ENCODE assay signal across 39 cellular contexts in the genomic region with DNA sequence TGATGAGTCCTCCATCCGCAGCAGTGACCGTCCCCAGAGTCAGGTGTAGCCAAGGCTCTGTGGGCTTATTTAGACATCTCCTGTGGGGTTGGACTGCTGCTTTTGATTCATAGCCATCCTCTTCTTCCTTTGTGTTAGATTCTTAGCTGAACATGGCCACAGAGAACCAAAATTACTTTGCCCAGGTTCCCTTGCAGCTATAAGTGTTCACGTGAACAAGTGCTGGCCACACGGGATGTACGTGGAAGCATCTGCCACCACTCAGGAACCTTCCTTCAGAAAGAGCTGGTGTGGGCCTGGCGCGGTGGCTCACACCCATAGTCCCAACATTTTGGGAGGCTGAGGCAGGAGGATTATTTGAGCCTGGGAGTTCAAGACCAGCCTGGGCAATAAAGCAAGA. TPM values are rescaled to one million over a fixed set of nuclear protein-coding genes. Genes with fewer than 3 reads are reported as not detected.
"Had no signal": no experiment of that assay in that cellular context is flagged by ENCODE, and none has a peak within 500 bp of the region (broad histone marks: within the 10 kb centered on the region; RNA-seq: fewer than 3 reads in every experiment).

No MANE protein-coding gene starts in this region.

- H3K4me3 ChIP-seq: adrenal gland, body of pancreas, breast epithelium had no signal

- H3K27ac Mint-ChIP-seq: activated B cell treated with CpG ODN at 0.5 μM for 24 hours; activated CD4-positive, alpha-beta memory T cell treated with anti-CD3 and anti-CD28 coated beads for 36 hours; activated CD4-positive, alpha-beta T cell treated with anti-CD3 and anti-CD28 coated beads, Interleukin-2, amount 10 ng/mL, durations not matched to agents 24 days and 14 days; activated CD8-positive, alpha-beta T cell treated with anti-CD3 and anti-CD28 coated beads for 36 hours; activated naive CD4-positive, alpha-beta T cell treated with anti-CD3 and anti-CD28 coated beads for 36 hours; activated naive CD4-positive, alpha-beta T cell treated with anti-CD3 and anti-CD28 coated beads, Interleukin-2, amount 50 U/mL, for 72 hours; activated naive CD8-positive, alpha-beta T cell treated with anti-CD3 and anti-CD28 coated beads for 36 hours; activated T-cell treated with anti-CD3 and anti-CD28 coated beads, Interleukin-2, amount 50 U/mL, for 72 hours; activated T-helper 1 cell treated with anti-CD3 and anti-CD28 coated beads, Interleukin-12 subunit alpha, Interleukin-12 subunit beta, Interleukin-2, Interleukin-4 antibody, amounts not matched to agents 30 ng/mL and 10 ng/mL and 1 ng/mL, durations not matched to agents 14 hours and 24 hours and 36 hours; T-helper 1 cell treated with Interleukin-12 subunit alpha and Interleukin-12 subunit beta and Interleukin-4 antibody, amounts not matched to agents 30 μg/mL and 1 μg/mL, for 36 hours; T-helper 2 cell treated with Interferon-gamma antibody and Interleukin-4, amounts not matched to agents 5 μg/mL and 100 μg/mL, for 36 hours had no signal

- H3K27me3 Mint-ChIP-seq: activated B cell treated with CpG ODN at 0.5 μM for 24 hours; activated T-helper 17 cell treated with anti-CD3 and anti-CD28 coated beads, Interleukin-2, amount 50 U/mL, for 72 hours had no signal

- ATAC-seq: activated CD8-positive, alpha-beta T cell treated with anti-CD3 and anti-CD28 coated beads for 36 hours; activated naive CD4-positive, alpha-beta T cell treated with anti-CD3 and anti-CD28 coated beads, Interleukin-2, amount 50 U/mL, for 72 hours; activated T-cell treated with anti-CD3 and anti-CD28 coated beads, Interleukin-2, amount 50 U/mL, for 4 hours; activated T-cell treated with anti-CD3 and anti-CD28 coated beads, Interleukin-2, amount 50 U/mL, for 72 hours; activated T-helper 17 cell treated with anti-CD3 and anti-CD28 coated beads, Interleukin-2, amount 50 U/mL, for 72 hours; body of pancreas had no signal

- DNase-seq: activated B cell treated with CpG ODN at 0.5 μM for 24 hours; activated CD4-positive, alpha-beta memory T cell treated with anti-CD3 and anti-CD28 coated beads for 36 hours; activated CD4-positive, alpha-beta T cell treated with anti-CD3 and anti-CD28 coated beads for 4 hours; activated CD4-positive, alpha-beta T cell treated with anti-CD3 and anti-CD28 coated beads, Interleukin-2, amount 10 ng/mL, durations not matched to agents 24 days and 14 days; activated CD4-positive, alpha-beta T cell treated with anti-CD3 and anti-CD28 coated beads, Interleukin-2, amount 50 U/mL, for 1 hour; activated CD4-positive, alpha-beta T cell treated with anti-CD3 and anti-CD28 coated beads, Interleukin-2, amount 50 U/mL, for 4 hours; activated CD4-positive, CD25-positive, alpha-beta regulatory T cell treated with anti-CD3 and anti-CD28 coated beads, Interleukin-2, amount 50 U/mL, for 72 hours; activated CD8-positive, alpha-beta memory T cell treated with anti-CD3 and anti-CD28 coated beads, Interleukin-2, amount 50 U/mL, for 4 hours; activated CD8-positive, alpha-beta T cell treated with anti-CD3 and anti-CD28 coated beads for 36 hours; activated effector memory CD4-positive, alpha-beta T cell treated with anti-CD3 and anti-CD28 coated beads, Interleukin-2, amount 50 U/mL, for 16 hours; activated gamma-delta T cell treated with Interleukin-2 at 50 U/mL for 16 hours; activated naive CD4-positive, alpha-beta T cell; activated naive CD4-positive, alpha-beta T cell treated with anti-CD3 and anti-CD28 coated beads for 36 hours; activated naive CD4-positive, alpha-beta T cell treated with anti-CD3 and anti-CD28 coated beads, Interleukin-2, amount 50 U/mL, for 16 hours; activated naive CD8-positive, alpha-beta T cell treated with anti-CD3 and anti-CD28 coated beads for 36 hours; activated T-cell treated with anti-CD3 and anti-CD28 coated beads for 4 hours; activated T-cell treated with anti-CD3 and anti-CD28 coated beads, Interleukin-2, amount 50 U/mL, for 1 hour; activated T-cell treated with anti-CD3 and anti-CD28 coated beads, Interleukin-2, amount 50 U/mL, for 4 hours; activated T-cell treated with anti-CD3 and anti-CD28 coated beads, Interleukin-2, amount 50 U/mL, for 72 hours; amniotic stem cell; aorta; body of pancreas; brain microvascular endothelial cell; central memory CD4-positive, alpha-beta T cell; T-helper 1 cell; T-helper 2 cell; T-helper 9 cell had no signal

- H3K9me3 ChIP-seq: adrenal gland, body of pancreas had no signal

- H3K4me3 Mint-ChIP-seq: activated B cell treated with CpG ODN at 0.5 μM for 24 hours; activated CD4-positive, alpha-beta memory T cell treated with anti-CD3 and anti-CD28 coated beads for 36 hours; activated CD4-positive, alpha-beta T cell treated with anti-CD3 and anti-CD28 coated beads, Interleukin-2, amount 10 ng/mL, durations not matched to agents 24 days and 14 days; activated CD8-positive, alpha-beta T cell treated with anti-CD3 and anti-CD28 coated beads for 36 hours; activated naive CD4-positive, alpha-beta T cell treated with anti-CD3 and anti-CD28 coated beads for 36 hours; activated naive CD8-positive, alpha-beta T cell treated with anti-CD3 and anti-CD28 coated beads for 36 hours; activated T-cell treated with anti-CD3 and anti-CD28 coated beads, Interleukin-2, amount 50 U/mL, for 4 hours; activated T-cell treated with anti-CD3 and anti-CD28 coated beads, Interleukin-2, amount 50 U/mL, for 72 hours; activated T-helper 1 cell treated with anti-CD3 and anti-CD28 coated beads, Interleukin-12 subunit alpha, Interleukin-12 subunit beta, Interleukin-2, Interleukin-4 antibody, amounts not matched to agents 30 ng/mL and 10 ng/mL and 1 ng/mL, durations not matched to agents 14 hours and 24 hours and 36 hours; activated T-helper 17 cell treated with anti-CD3 and anti-CD28 coated beads, Interleukin-2, amount 50 U/mL, for 72 hours; T-helper 1 cell treated with Interleukin-12 subunit alpha and Interleukin-12 subunit beta and Interleukin-4 antibody, amounts not matched to agents 30 μg/mL and 1 μg/mL, for 36 hours; T-helper 2 cell treated with Interferon-gamma antibody and Interleukin-4, amounts not matched to agents 5 μg/mL and 100 μg/mL, for 36 hours had no signal

- H3K36me3 ChIP-seq: adrenal gland, brain microvascular endothelial cell, breast epithelium had no signal

- H3K27ac ChIP-seq: adrenal gland, body of pancreas, brain microvascular endothelial cell, breast epithelium, VCaP had no signal

- H3K9me3 Mint-ChIP-seq: activated CD4-positive, alpha-beta T cell treated with anti-CD3 and anti-CD28 coated beads, Interleukin-2, amount 10 ng/mL, durations not matched to agents 24 days and 14 days; activated T-cell treated with anti-CD3 and anti-CD28 coated beads, Interleukin-2, amount 50 U/mL, for 72 hours; activated T-helper 1 cell treated with anti-CD3 and anti-CD28 coated beads, Interleukin-12 subunit alpha, Interleukin-12 subunit beta, Interleukin-2, Interleukin-4 antibody, amounts not matched to agents 30 ng/mL and 10 ng/mL and 1 ng/mL, durations not matched to agents 14 hours and 24 hours and 36 hours; activated T-helper 17 cell treated with anti-CD3 and anti-CD28 coated beads, Interleukin-2, amount 50 U/mL, for 72 hours; T-helper 1 cell treated with Interleukin-12 subunit alpha and Interleukin-12 subunit beta and Interleukin-4 antibody, amounts not matched to agents 30 μg/mL and 1 μg/mL, for 36 hours; T-helper 2 cell treated with Interferon-gamma antibody and Interleukin-4, amounts not matched to agents 5 μg/mL and 100 μg/mL, for 36 hours had no signal

- H3K4me1 Mint-ChIP-seq: activated CD4-positive, alpha-beta T cell treated with anti-CD3 and anti-CD28 coated beads, Interleukin-2, amount 10 ng/mL, durations not matched to agents 24 days and 14 days; activated naive CD8-positive, alpha-beta T cell treated with anti-CD3 and anti-CD28 coated beads for 36 hours; activated T-helper 17 cell treated with anti-CD3 and anti-CD28 coated beads, Interleukin-2, amount 50 U/mL, for 72 hours had no signal

- H3K27me3 ChIP-seq: adrenal gland, body of pancreas, brain microvascular endothelial cell, breast epithelium had no signal

- FAIRE-seq: astrocyte, TTC549 had no signal

RNA-seq across cellular contexts. Expression of a gene that starts 51.5 kb away (rescaled TPM):
- total RNA-seq: activated B cell treated with CpG ODN at 0.5 μM for 24 hours; activated CD4-positive, alpha-beta memory T cell treated with anti-CD3 and anti-CD28 coated beads for 36 hours; activated CD4-positive, alpha-beta T cell treated with anti-CD3 and anti-CD28 coated beads, Interleukin-2, amount 10 ng/mL, durations not matched to agents 24 days and 14 days; activated CD8-positive, alpha-beta memory T cell treated with anti-CD3 and anti-CD28 coated beads for 36 hours; activated CD8-positive, alpha-beta T cell treated with anti-CD3 and anti-CD28 coated beads for 36 hours; activated naive CD4-positive, alpha-beta T cell treated with anti-CD3 and anti-CD28 coated beads for 36 hours; activated naive CD4-positive, alpha-beta T cell treated with anti-CD3 and anti-CD28 coated beads, Interleukin-2, amount 50 U/mL, for 72 hours; activated naive CD8-positive, alpha-beta T cell treated with anti-CD3 and anti-CD28 coated beads for 36 hours; activated T-cell treated with anti-CD3 and anti-CD28 coated beads, Interleukin-2, amount 50 U/mL, for 4 hours; activated T-cell treated with anti-CD3 and anti-CD28 coated beads, Interleukin-2, amount 50 U/mL, for 72 hours; activated T-helper 1 cell treated with anti-CD3 and anti-CD28 coated beads, Interleukin-12 subunit alpha, Interleukin-12 subunit beta, Interleukin-2, Interleukin-4 antibody, amounts not matched to agents 30 ng/mL and 10 ng/mL and 1 ng/mL, durations not matched to agents 14 hours and 24 hours and 36 hours; activated T-helper 17 cell treated with anti-CD3 and anti-CD28 coated beads, Interleukin-2, amount 50 U/mL, for 72 hours; adrenal gland; aorta; astrocyte; body of pancreas; breast epithelium; cardiac septum had no signal
- polyA plus RNA-seq: aorta had no signal
